ENCODE assay signal across 8 cellular contexts in the genomic region with DNA sequence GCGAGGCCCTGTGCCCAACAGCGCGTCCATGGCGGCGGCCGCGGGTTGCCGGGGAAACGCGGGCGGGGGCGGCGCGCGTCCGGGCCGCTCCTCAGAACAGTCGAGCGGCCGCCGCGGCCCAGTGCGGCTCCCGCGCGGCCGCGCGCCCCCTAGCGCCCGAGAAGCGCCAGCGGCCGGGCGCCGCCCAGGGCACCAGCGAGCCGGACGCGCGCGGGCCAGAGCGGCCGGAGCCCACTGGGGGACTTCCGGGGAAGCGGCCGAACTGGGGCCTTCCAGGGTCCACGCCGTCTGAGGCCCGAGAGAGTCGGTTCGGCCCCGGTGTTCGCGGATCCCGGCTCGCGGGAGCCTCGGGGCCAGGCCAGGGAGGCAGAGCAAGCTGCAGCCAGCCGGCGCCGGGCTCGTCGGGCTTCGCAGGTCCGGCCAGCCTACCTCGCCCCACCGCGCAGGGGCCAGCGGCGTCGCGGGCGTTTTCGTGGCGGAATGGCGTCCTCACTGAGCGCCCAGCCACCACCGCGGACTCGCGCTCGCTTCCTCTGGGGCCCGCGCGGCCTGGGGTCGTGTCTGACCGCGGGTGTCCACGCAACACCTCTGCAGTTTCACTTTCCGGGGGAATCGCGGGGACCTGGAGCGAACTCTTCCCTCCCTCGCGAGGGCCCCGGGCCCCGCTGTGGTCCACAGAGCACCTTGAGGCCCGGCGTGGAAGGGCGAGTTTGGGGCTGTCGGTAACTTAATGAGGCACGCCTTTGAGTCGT. TPM values are rescaled to one million over a fixed set of nuclear protein-coding genes. Genes with fewer than 3 reads are reported as not detected.
A peak's percentile ranks its signal among the peaks of the same experiment; 100 is the strongest.
DNase-seq lines count a peak whose midpoint lies in the region; ATAC-seq and TF ChIP-seq lines count a peak whose summit lies in the region.

Gene DENND6B (minus strand): TSS at position 54 of the 752 bp plus-strand sequence. CDS start 24 bp downstream, at position 30.

- peaks cover 11% of the 10 kb centered on the region for H3K79me1 ChIP-seq in trophoblast cell (ENCODE audit: low read length)

- H3K36me3 ChIP-seq in DND-41 (ENCODE audit: insufficient read depth, low read length), result no peaks in the 10 kb centered on the region
- H3K36me3 ChIP-seq in trophoblast cell (ENCODE audit: control insufficient read depth in 1 of 2, insufficient read depth in 2 of 2, low read length in 2 of 2), result no peaks in the 10 kb centered on the region

- H3K4me1 ChIP-seq in DND-41 (ENCODE audit: insufficient read depth, low read length) (peaks cover 11% of the 10 kb centered on the region), trophoblast cell (ENCODE audit: control insufficient read depth in 1 of 2, insufficient read depth in 2 of 2, low read length in 2 of 2) (peaks cover 5 to 9% of the 10 kb centered on the region in 2 experiments)

- peak within 1 kb of the TSS; percentile 100 for H4K8ac ChIP-seq in trophoblast cell (ENCODE audit: low read depth, low read length)

- H3K9me3 ChIP-seq in DND-41 (ENCODE audit: insufficient read depth, low read length, severe bottlenecking), result no peaks in the 10 kb centered on the region
- H3K9me3 ChIP-seq in trophoblast cell (ENCODE audit: insufficient read depth, low read depth, low read length), result no peaks in the 10 kb centered on the region

- peak within 1 kb of the TSS; percentile 92 for H4K12ac ChIP-seq in trophoblast cell (ENCODE audit: low read depth, low read length)

- no peak within 1 kb of the TSS for H3K23ac ChIP-seq in trophoblast cell (ENCODE audit: low read length)

- peak within 1 kb of the TSS; percentile 94 for H2BK120ac ChIP-seq in trophoblast cell (ENCODE audit: insufficient read depth, low read length, poor library complexity)

- H3K4me2 ChIP-seq in DND-41 (ENCODE audit: insufficient read depth, low read length) (peak within 1 kb of the TSS; percentile 77), trophoblast cell (ENCODE audit: low read length) (peak within 1 kb of the TSS; percentile 86)

- H4K20me1 ChIP-seq in DND-41 (ENCODE audit: insufficient read depth, low read length), result no peaks in the 10 kb centered on the region

- ATAC-seq in DND-41 (ENCODE audit: insufficient read depth, low read depth) (peak; percentile 95), GM21576 (IDR thresholded peaks at IDR 0.05; ENCODE audit: unreplicated experiment) (peak; percentile 56)

- peak; percentile 50 for DNase-seq in DND-41
- peak; percentile 43 to 58 for DNase-seq in Kasumi-1 (lab: John Stamatoyannopoulos, UW)
- peak; percentile 56 for DNase-seq in SKM-1 (lab: John Stamatoyannopoulos, UW; ENCODE audit: unreplicated experiment)
- DNase-seq in activated naive CD8-positive, alpha-beta T cell treated with anti-CD3 and anti-CD28 coated beads, Interleukin-2, amount 50 U/mL, for 16 hours (ENCODE audit: low read depth, low spot score), result peak; percentile 23
- peak; percentile 92 for DNase-seq in cardiac septum (ENCODE audit: low spot score)
- peak; percentile 69 to 92 for DNase-seq in trophoblast cell
- DNase-seq in ureter (ENCODE audit: low spot score), result peak; percentile 78

- H3K27ac ChIP-seq in DND-41 (ENCODE audit: low read length), result no peak within 1 kb of the TSS
- H3K27ac ChIP-seq in trophoblast cell (ENCODE audit: low read depth, low read length), result no peak within 1 kb of the TSS

- peak within 1 kb of the TSS; percentile 97 for H3K18ac ChIP-seq in trophoblast cell (ENCODE audit: low read length)

- H3K4ac ChIP-seq in trophoblast cell (ENCODE audit: low read depth, low read length), result peak within 1 kb of the TSS; percentile 93

- peak within 1 kb of the TSS; percentile 76 for H4K91ac ChIP-seq in trophoblast cell (ENCODE audit: low read depth, low read length)

- H3K14ac ChIP-seq in trophoblast cell (ENCODE audit: low read length), result peak within 1 kb of the TSS; percentile 98

- peak; percentile 71 for TF ChIP-seq CTCF in DND-41 (IDR thresholded peaks at IDR 0.05; ENCODE audit: borderline replicate concordance, extremely low read depth, low read length, poor library complexity, severe bottlenecking)

- H2AFZ ChIP-seq in DND-41 (ENCODE audit: low read depth, low read length) (peak within 1 kb of the TSS; percentile 82), trophoblast cell (ENCODE audit: insufficient read depth, low read length, poor library complexity) (peak within 1 kb of the TSS; percentile 99)

- H3K27me3 ChIP-seq in DND-41 (ENCODE audit: insufficient read depth, low read length, poor library complexity) (no peaks in the 10 kb centered on the region), trophoblast cell (ENCODE audit: insufficient read depth, low read length) (no peaks in the 10 kb centered on the region)

- no peaks in the 10 kb centered on the region for H3K79me2 ChIP-seq in DND-41 (ENCODE audit: insufficient read depth, low read length)
- peaks cover 10% of the 10 kb centered on the region for H3K79me2 ChIP-seq in trophoblast cell (ENCODE audit: control insufficient read depth, insufficient read depth, low read length, poor library complexity)

- H2BK5ac ChIP-seq in trophoblast cell (ENCODE audit: low read depth, low read length, poor library complexity), result peak within 1 kb of the TSS; percentile 82

- peak within 1 kb of the TSS; percentile 76 for H2BK12ac ChIP-seq in trophoblast cell (ENCODE audit: low read length)

- H3K9ac ChIP-seq in DND-41 (ENCODE audit: low read depth, low read length), result peak within 1 kb of the TSS; percentile 59
- H3K9ac ChIP-seq in trophoblast cell (ENCODE audit: low read length), result peak within 1 kb of the TSS; percentile 90

- peak within 1 kb of the TSS; percentile 46 for H2AK5ac ChIP-seq in trophoblast cell (ENCODE audit: low read length)

- no CpG with 5 or more reads among the region's 104 CpGs for WGBS in trophoblast cell (ENCODE audit: extremely low coverage, insufficient coverage, insufficient read length)

- H3K4me3 ChIP-seq in DND-41 (ENCODE audit: low read depth in 1 of 2, low read length in 2 of 2) (peak within 1 kb of the TSS in 1 of 2 experiments; percentile 55; a peak in 2 of 4 replicates), trophoblast cell (ENCODE audit: low read depth, low read length) (peak within 1 kb of the TSS; percentile 90)

- intact Hi-C loops in cardiac septum (cut with DNase I), result loop anchor here (1.0 to 5.0 kb wide), 2 partner anchors 35 to 51 kb away; no protein-coding TSS in a partner anchor

RNA-seq across cellular contexts. Expression of gene DENND6B, which starts in this region (rescaled TPM):
- total RNA-seq in cardiac septum (2.8 TPM), ureter (21.4 TPM)
- polyA plus RNA-seq in trophoblast cell (2013), result 0.97 and 1.2 TPM in 2 replicates

Comparison
In these comparisons a context has a peak if more than half of its experiments do, and no peak if none do; other contexts are left out.
1. DNase-seq: peak in every context shown above with its lines; median percentile 92 in cardiac septum; 80 in trophoblast cell; 78 in ureter; 56 in SKM-1; 50 in Kasumi-1; 50 in DND-41; 23 in activated naive CD8-positive, alpha-beta T cell treated with anti-CD3 and anti-CD28 coated beads, Interleukin-2, amount 50 U/mL, for 16 hours.